Comparison of ENCODE assay signal across 20 cellular contexts in genomic region chr7:6153646-6154541, GRCh38.
"Had no signal": no experiment of that assay in that cellular context is flagged by ENCODE, and none has a peak within 500 bp of the region (broad histone marks: within the 10 kb centered on the region; RNA-seq: fewer than 3 reads in every experiment).

No MANE protein-coding gene starts in this region.

- DNase-seq: caudate nucleus; colonic mucosa; dermis blood vessel endothelial cell; erythroblast; foreskin melanocyte; hippocampal formation; islet precursor cell; left ventricle myocardium inferior; natural killer cell; ovary; spleen; stimulated activated CD4-positive, alpha-beta T cell treated with anti-CD3 and anti-CD28 coated beads, Interleukin-15, amount 100 ng/mL, for 24 hours; stimulated activated CD4-positive, alpha-beta T cell treated with anti-CD3 and anti-CD28 coated beads, Interleukin-1b, Interleukin-23, amount 100 ng/mL, for 48 hours; stimulated activated CD4-positive, alpha-beta T cell treated with anti-CD3 and anti-CD28 coated beads, Interleukin-4, amount 100 ng/mL, for 24 hours; stimulated activated naive CD4-positive, alpha-beta T cell had no signal

- H3K4me1 Mint-ChIP-seq: natural killer cell, neural crest cell had no signal

- H3K4me3 ChIP-seq: colonic mucosa, left ventricle myocardium inferior, ovary, spleen, suprapubic skin, tibial artery had no signal

- H3K9me3 ChIP-seq: colonic mucosa, left ventricle myocardium inferior, ovary, spleen, suprapubic skin, tibial artery had no signal

- H3K36me3 ChIP-seq: colonic mucosa, ovary had no signal

- H3K27me3 Mint-ChIP-seq: progenitor cell of endocrine pancreas had no signal

- H3K27ac ChIP-seq: colonic mucosa, left ventricle myocardium inferior, ovary, spleen, suprapubic skin, tibial artery had no signal

- H3K9me3 Mint-ChIP-seq: natural killer cell, neural crest cell had no signal

- H3K27me3 ChIP-seq: colonic mucosa, ovary, spleen, suprapubic skin, tibial artery had no signal

- H3K4me1 ChIP-seq: colonic mucosa, left ventricle myocardium inferior, spleen, suprapubic skin, tibial artery had no signal

- H3K4me3 Mint-ChIP-seq: natural killer cell, neural crest cell had no signal

- ATAC-seq: sciatic nerve had no signal
